1 cellular context compared by ENCODE assay signal in genomic region chr15:88938802-88939485, GRCh38.
TF ChIP-seq lines count a peak whose summit lies in the region.

No MANE protein-coding gene starts in this region.

TF ChIP-seq in K562, 482 proteins besides CTCF, POLR2A, EP300 and RAD21 (continued from another document and continues in another):
- TF ChIP-seq RERE (CRISPR knock-in tag; IDR thresholded peaks at IDR 0.05; ENCODE audit: borderline replicate concordance) (no peak), ZBTB43 (CRISPR knock-in tag; IDR thresholded peaks at IDR 0.05) (no peak), ZC3H4 (CRISPR knock-in tag; IDR thresholded peaks at IDR 0.05; ENCODE audit: borderline replicate concordance) (no peak), AFF4 (CRISPR knock-in tag; IDR thresholded peaks at IDR 0.05) (no peak), ZBTB49 (CRISPR knock-in tag; IDR thresholded peaks at IDR 0.05; ENCODE audit: borderline replicate concordance) (no peak), GABPA (tag; conservative IDR thresholded peaks at IDR 0.05; ENCODE audit: low read depth) (peak; percentile 77), POLR2B (IDR thresholded peaks at IDR 0.05; ENCODE audit: low read depth, partially characterized antibody) (peak; percentile 63), RBM25 (IDR thresholded peaks at IDR 0.05; ENCODE audit: low read depth, low read length, severe bottlenecking) (no peak), TRIM28 (IDR thresholded peaks at IDR 0.05) (no peak), TOE1 (IDR thresholded peaks at IDR 0.05; ENCODE audit: borderline replicate concordance) (0 out of 2 replicates have a peak, but pooled peaks have one; percentile 48), TOE1 (CRISPR knock-in tag; IDR thresholded peaks at IDR 0.05; ENCODE audit: borderline replicate concordance, low read depth) (no peak), KHSRP (IDR thresholded peaks at IDR 0.05) (0 out of 2 replicates have a peak, but pooled peaks have one; percentile 23), ETV5 (CRISPR knock-in tag; IDR thresholded peaks at IDR 0.05; ENCODE audit: low read depth) (peak; percentile 96), PKNOX1 (IDR thresholded peaks at IDR 0.05) (peak; percentile 16; the same call in 1 of the 2 replicates), PYGO2 (tag; IDR thresholded peaks at IDR 0.05) (peak; percentile 72; the same call in 1 of the 2 replicates), PTRF (tag; IDR thresholded peaks at IDR 0.05) (no peak; the same call in 1 of the 2 replicates), AFF1 (IDR thresholded peaks at IDR 0.05; ENCODE audit: low read depth in 1 of 2, partially characterized antibody in 2 of 2) (peak in 1 of 2 experiments; percentile 10), MITF (IDR thresholded peaks at IDR 0.05) (no peak), ZNF124 (CRISPR knock-in tag; IDR thresholded peaks at IDR 0.05) (no peak)
